In the genomic region with DNA sequence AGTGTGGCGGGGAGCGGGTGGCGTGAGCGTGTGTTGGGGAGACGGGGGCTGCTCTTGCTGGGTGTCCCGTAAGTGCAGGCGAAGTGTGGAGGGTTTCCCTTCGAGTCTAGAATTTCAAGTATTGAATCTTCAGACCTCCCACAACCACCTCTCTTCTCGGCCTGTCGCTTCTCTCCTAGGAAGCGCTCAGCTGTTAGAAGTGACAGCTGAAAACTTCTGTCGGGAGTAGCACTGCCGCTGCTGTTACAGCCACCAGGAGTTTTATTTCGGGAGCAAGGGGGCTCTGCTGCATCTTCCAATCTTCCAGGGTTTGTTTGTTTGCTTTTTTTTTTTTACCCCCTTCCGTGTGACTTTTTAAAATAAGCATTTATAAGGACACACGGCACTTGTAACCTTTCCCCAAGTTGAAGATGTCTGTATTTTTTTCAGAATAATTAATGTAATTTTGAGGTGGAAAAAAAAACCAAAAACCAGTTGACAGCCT, we compare ENCODE assay signal across 8 cellular contexts. TPM values are rescaled to one million over a fixed set of nuclear protein-coding genes. Genes with fewer than 3 reads are reported as not detected.
DNase-seq lines count a peak whose midpoint lies in the region; ATAC-seq and TF ChIP-seq lines count a peak whose summit lies in the region.

No MANE protein-coding gene starts in this region.

- CTCF ChIA-PET in CD4-positive, alpha-beta T cell (lab: Charles Lee): interaction anchor here (1.9 kb wide), 1 partner anchor 140 kb away, joined by 6 read pairs; no protein-coding TSS in a partner anchor
- CTCF ChIA-PET in mammary epithelial cell (lab: Charles Lee; ENCODE audit: low non-redundant PET): no interaction called here

- peak overlapping the region; percentile 98 for H3K4me3 Mint-ChIP-seq in CD4-positive, alpha-beta T cell

- peak overlapping the region; percentile 86 for H3K9ac ChIP-seq in mammary epithelial cell (ENCODE audit: insufficient read depth, low read length)

- no TSS peak for BruUV-seq in mammary epithelial cell (replicated peaks; lab: Mats Ljungman, UMichigan)

- peak overlapping the region; percentile 94 for H3K27ac ChIP-seq in CD4-positive, alpha-beta T cell (ENCODE audit: low read depth, low read length)
- H3K27ac ChIP-seq in mammary epithelial cell (ENCODE audit: insufficient read depth, low read depth, low read length): peak overlapping the region; percentile 75
- peak overlapping the region; percentile 85 to 86 for H3K27ac ChIP-seq in left lung
- peak overlapping the region; percentile 91 for H3K27ac ChIP-seq in thymus (ENCODE audit: low read depth)

- peak overlapping the region; percentile 80 for H3K4me2 ChIP-seq in mammary epithelial cell (ENCODE audit: insufficient read depth, low read depth, low read length)

- POLR2A ChIA-PET in CD4-positive, alpha-beta T cell (lab: Charles Lee): interaction anchor here (0.7 to 3.2 kb wide), 15 partner anchors 15 to 1542 kb away, joined by 3 to 35 read pairs (median 6); partner anchors contain the start of genes CLTC, DHX40, PTRH2 and RNFT1

- H2AFZ ChIP-seq in mammary epithelial cell (ENCODE audit: low read depth, low read length): peak overlapping the region; percentile 91

- WGBS in mammary epithelial cell (ENCODE audit: low coverage, missing lambda C conversion rate): 1% methylated on average over 8 of the region's 16 CpGs
- WGBS in thymus: under 1% methylated on average over 16 of the region's 16 CpGs

- H3K27me3 Mint-ChIP-seq in CD4-positive, alpha-beta T cell: no peaks in the 10 kb centered on the region

- peaks cover 62% of the 10 kb centered on the region for H3K4me1 Mint-ChIP-seq in CD4-positive, alpha-beta T cell (ENCODE audit: low read depth)

- H3K4me1 ChIP-seq in mammary epithelial cell (ENCODE audit: insufficient read depth, low read length): peaks cover 5% of the 10 kb centered on the region
- H3K4me1 ChIP-seq in left lung: peaks cover 15 to 52% of the 10 kb centered on the region in 2 donors
- H3K4me1 ChIP-seq in thymus (ENCODE audit: control insufficient read depth, insufficient read depth, low read length): peaks cover 11% of the 10 kb centered on the region

- H3K9me3 Mint-ChIP-seq in CD4-positive, alpha-beta T cell: no peaks in the 10 kb centered on the region

- in situ Hi-C loops in mammary epithelial cell (cut with MboI; ENCODE audit: low sequenced_read_pairs in 2 of 2): no loop called here

- H3K27ac Mint-ChIP-seq in CD4-positive, alpha-beta T cell: peak overlapping the region; percentile 94

- dilution Hi-C loops in mammary epithelial cell (cut with HindIII; ENCODE audit: low sequenced_read_pairs): no loop called here

- peaks cover 72% of the 10 kb centered on the region for H3K79me2 ChIP-seq in mammary epithelial cell (ENCODE audit: insufficient read depth, low read length)

- intact Hi-C loops in CD4-positive, alpha-beta T cell (cut with DNase I, micrococcal nuclease): loop anchor here (5.0 kb wide), 5 partner anchors 56 to 786 kb away; partner anchors contain the start of genes CLTC (in 1 of the 2), RNFT1 (in 1 of the 2), TRIM37 (in 1 of the 2) and USP32 (in 1 of the 2)
- intact Hi-C loops in mammary epithelial cell (cut with micrococcal nuclease) (no loop called here), left lung (cut with DNase I) (no loop called here)

- peak overlapping the region; percentile 54 to 98 (median 95) for H3K4me3 ChIP-seq in mammary epithelial cell (replicated peaks in 1 of 3; ENCODE audit: insufficient read depth in 1 of 3, low read depth in 2 of 3, low read length in 3 of 3)
- peak overlapping the region; percentile 89 to 98 for H3K4me3 ChIP-seq in left lung
- H3K4me3 ChIP-seq in thymus (ENCODE audit: low read length): peak overlapping the region; percentile 90

- peaks cover 47% of the 10 kb centered on the region for H3K36me3 Mint-ChIP-seq in CD4-positive, alpha-beta T cell (ENCODE audit: low read depth)

- H3K36me3 ChIP-seq in mammary epithelial cell (ENCODE audit: insufficient read depth, low read length): no peaks in the 10 kb centered on the region
- peaks cover 0 to 12% of the 10 kb centered on the region in 2 donors for H3K36me3 ChIP-seq in left lung
- no peaks in the 10 kb centered on the region for H3K36me3 ChIP-seq in thymus (ENCODE audit: control insufficient read depth, insufficient read depth)

- ATAC-seq in CD4-positive, alpha-beta T cell (ENCODE audit: poor library complexity): peak; percentile 13
- ATAC-seq in GM19438 (IDR thresholded peaks at IDR 0.05; ENCODE audit: low read depth, unreplicated experiment) (peak; percentile 4), left lung (peak; percentile 21), omental fat pad (ENCODE audit: low FRiP score) (no peak)

- H3K9me3 ChIP-seq in CD4-positive, alpha-beta T cell (ENCODE audit: control insufficient read depth, low read length): no peaks in the 10 kb centered on the region
- no peaks in the 10 kb centered on the region for H3K9me3 ChIP-seq in mammary epithelial cell (replicated peaks; ENCODE audit: insufficient read depth, low read length)
- H3K9me3 ChIP-seq in left lung: no peaks in the 10 kb centered on the region
- no peaks in the 10 kb centered on the region for H3K9me3 ChIP-seq in thymus (ENCODE audit: control insufficient read depth)

- no peaks in the 10 kb centered on the region for H3K27me3 ChIP-seq in CD4-positive, alpha-beta T cell (ENCODE audit: control insufficient read depth, insufficient read depth, low read length)
- H3K27me3 ChIP-seq in mammary epithelial cell (ENCODE audit: insufficient read depth, low read length) (no peaks in the 10 kb centered on the region), left lung (no peaks in the 10 kb centered on the region), thymus (ENCODE audit: control insufficient read depth, insufficient read depth) (no peaks in the 10 kb centered on the region)

- DNase-seq in CD4-positive, alpha-beta T cell: no peak
- DNase-seq in NOMO-1 treated with dmso at 0.1 percent for 144 hours (lab: John Stamatoyannopoulos, UW; ENCODE audit: unreplicated experiment): peak; percentile 39
- DNase-seq in mammary epithelial cell: peak; percentile 31
- no peak for DNase-seq in left lung
- no peak for DNase-seq in ecto neural progenitor cell (ENCODE audit: low spot score)
- DNase-seq in omental fat pad (ENCODE audit: low spot score): no peak

- H4K20me1 ChIP-seq in mammary epithelial cell (ENCODE audit: insufficient read depth, low read length): no peaks in the 10 kb centered on the region

- TF ChIP-seq CTCF in CD4-positive, alpha-beta T cell (IDR thresholded peaks at IDR 0.05): no peak
- TF ChIP-seq CTCF in mammary epithelial cell (conservative IDR thresholded peaks at IDR 0.05 in 1 of 2, IDR thresholded peaks at IDR 0.05 in 1 of 2; ENCODE audit: extremely low read depth in 1 of 2, insufficient read depth in 1 of 2, low read depth in 1 of 2, low read length in 2 of 2) (no peak), left lung (IDR thresholded peaks at IDR 0.05) (no peak), omental fat pad (IDR thresholded peaks at IDR 0.05) (no peak)

RNA-seq across cellular contexts. Expression of gene RPS6KB1, which starts 0.7 kb away (rescaled TPM):
- total RNA-seq in CD4-positive, alpha-beta T cell: 100 to 1,000 TPM; 129 to 135 TPM
- total RNA-seq in mammary epithelial cell: 10 to 100 TPM; 16.8 to 28.5 TPM
- polyA plus RNA-seq in mammary epithelial cell: 8.2 TPM
- 12.8 TPM for polyA minus RNA-seq in mammary epithelial cell
- total RNA-seq in left lung: 10 to 100 TPM; 26.4 to 30.3 TPM
- 18.8 TPM for polyA plus RNA-seq in thymus
- 10 to 100 TPM; 30.6 to 56.3 (median 35.4) TPM for total RNA-seq in omental fat pad

RNA-seq across cellular contexts. Expression of gene TUBD1, which starts 0.9 kb away (rescaled TPM):
- 1 to 10 TPM; 7.3 to 9.4 TPM for total RNA-seq in CD4-positive, alpha-beta T cell
- total RNA-seq in mammary epithelial cell (1 to 10 TPM; 4.1 to 5.8 TPM), left lung (1 to 10 TPM; 7.4 to 8.5 TPM), omental fat pad (10 to 100 TPM in 1 of 4 donors, 1 to 10 TPM in 3; 5.3 to 14.5 (median 7.2) TPM)
- polyA plus RNA-seq in mammary epithelial cell (4.1 TPM), thymus (16.6 TPM)
- not detected for polyA minus RNA-seq in mammary epithelial cell

Comparison
In these comparisons a context has a peak if more than half of its experiments do, and no peak if none do; other contexts are left out.
1. DNase-seq: peak in NOMO-1 treated with dmso at 0.1 percent for 144 hours (single experiment) and mammary epithelial cell (single experiment); none in CD4-positive, alpha-beta T cell (0 of 10), left lung (0 of 2), ecto neural progenitor cell (single experiment) and omental fat pad (single experiment).
2. intact Hi-C loops: an anchor here in CD4-positive, alpha-beta T cell (5.0 kb wide); none called in mammary epithelial cell and left lung.
3. Peak in every context shown above with its lines, with median percentiles within 50 percentile points of each other: H3K27ac ChIP-seq and H3K4me3 ChIP-seq.